In genomic region chr7:2202901-2203550, GRCh38 we compare ENCODE assay signal across 1 cellular context.
TF ChIP-seq lines count a peak whose summit lies in the region.

No MANE protein-coding gene starts in this region.

TF ChIP-seq in HepG2, 621 proteins besides CTCF, POLR2A, EP300 and RAD21:
- TF ChIP-seq EEA1 (CRISPR knock-in tag; IDR thresholded peaks at IDR 0.05; ENCODE audit: borderline replicate concordance) (no peak), ZNF274 (CRISPR knock-in tag; IDR thresholded peaks at IDR 0.05) (no peak), NFE2L2 (IDR thresholded peaks at IDR 0.05; ENCODE audit: low read length) (no peak), ZNF205 (CRISPR knock-in tag; IDR thresholded peaks at IDR 0.05) (no peak), PRDM15 (CRISPR knock-in tag; IDR thresholded peaks at IDR 0.05) (no peak), ZNF569 (CRISPR knock-in tag; IDR thresholded peaks at IDR 0.05; ENCODE audit: borderline replicate concordance) (no peak), ZMYM2 (CRISPR knock-in tag; IDR thresholded peaks at IDR 0.05) (no peak), ATF1 (CRISPR knock-in tag; IDR thresholded peaks at IDR 0.05) (no peak), PAWR (CRISPR knock-in tag; IDR thresholded peaks at IDR 0.05; ENCODE audit: borderline replicate concordance) (no peak), ATAD3A (CRISPR knock-in tag; IDR thresholded peaks at IDR 0.05) (no peak), NFKB2 (CRISPR knock-in tag; IDR thresholded peaks at IDR 0.05; ENCODE audit: borderline replicate concordance) (no peak), THAP11 (CRISPR knock-in tag; IDR thresholded peaks at IDR 0.05) (no peak), AHR (CRISPR knock-in tag; IDR thresholded peaks at IDR 0.05) (no peak), ZNF737 (CRISPR knock-in tag; IDR thresholded peaks at IDR 0.05; ENCODE audit: borderline replicate concordance) (no peak), ZBTB1 (CRISPR knock-in tag; IDR thresholded peaks at IDR 0.05; ENCODE audit: borderline replicate concordance) (no peak), IKZF5 (CRISPR knock-in tag; IDR thresholded peaks at IDR 0.05) (no peak), ZSCAN5A (CRISPR knock-in tag; IDR thresholded peaks at IDR 0.05; ENCODE audit: borderline replicate concordance) (no peak), ATF7 (IDR thresholded peaks at IDR 0.05) (no peak), ATF7 (CRISPR knock-in tag; IDR thresholded peaks at IDR 0.05) (no peak), THRA (CRISPR knock-in tag; IDR thresholded peaks at IDR 0.05; ENCODE audit: borderline replicate concordance) (no peak), ZNF580 (CRISPR knock-in tag; IDR thresholded peaks at IDR 0.05; ENCODE audit: borderline replicate concordance, low read depth) (no peak)
